ENCODE assay signal across 15 cellular contexts in the genomic region with DNA sequence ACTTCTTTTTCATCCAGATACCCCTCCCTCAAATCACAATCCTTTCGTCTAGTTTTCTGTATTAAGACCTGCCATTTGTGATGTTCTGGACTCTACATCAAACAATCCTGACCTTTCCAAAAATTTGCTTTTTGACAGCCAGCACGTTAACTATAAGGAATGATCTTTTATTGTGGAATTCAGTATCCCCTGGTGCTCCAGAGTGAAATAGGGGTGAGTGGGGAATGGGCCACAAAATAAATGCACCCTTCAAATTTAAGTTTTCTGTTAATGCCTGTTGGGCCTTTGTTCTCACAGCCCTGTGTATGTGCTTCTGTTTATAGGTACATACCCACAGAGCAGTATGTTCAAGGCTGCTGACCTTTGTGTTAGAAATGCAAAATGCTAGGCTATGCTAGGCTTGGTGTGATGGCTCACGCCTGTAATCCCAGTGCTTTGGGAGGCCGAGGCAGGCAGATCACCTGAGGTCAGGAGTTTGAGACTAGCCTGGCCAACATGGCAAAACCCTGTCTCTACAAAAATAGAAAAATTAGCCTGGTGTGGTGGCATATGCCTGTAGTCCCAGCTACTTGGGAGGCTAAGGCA.
"Had no signal": no experiment of that assay in that cellular context is flagged by ENCODE, and none has a peak within 500 bp of the region (broad histone marks: within the 10 kb centered on the region; RNA-seq: fewer than 3 reads in every experiment).

No MANE protein-coding gene starts in this region.

- H3K79me2 ChIP-seq: hepatocyte had no signal

- H3K4me3 Mint-ChIP-seq: activated CD4-positive, alpha-beta memory T cell treated with anti-CD3 and anti-CD28 coated beads for 36 hours; activated naive CD4-positive, alpha-beta T cell treated with anti-CD3 and anti-CD28 coated beads for 36 hours; activated T-helper 1 cell treated with anti-CD3 and anti-CD28 coated beads, Interleukin-12 subunit alpha, Interleukin-12 subunit beta, Interleukin-2, Interleukin-4 antibody, amounts not matched to agents 30 ng/mL and 10 ng/mL and 1 ng/mL, durations not matched to agents 14 hours and 24 hours and 36 hours; T-helper 2 cell treated with Interferon-gamma antibody and Interleukin-4, amounts not matched to agents 5 μg/mL and 100 μg/mL, for 36 hours had no signal

- DNase-seq: activated CD4-positive, alpha-beta memory T cell treated with anti-CD3 and anti-CD28 coated beads for 36 hours; activated CD4-positive, CD25-positive, alpha-beta regulatory T cell treated with anti-CD3 and anti-CD28 coated beads, Interleukin-2, amount 50 U/mL, for 72 hours; activated CD8-positive, alpha-beta memory T cell treated with anti-CD3 and anti-CD28 coated beads, Interleukin-2, amount 50 U/mL, for 4 hours; activated naive CD4-positive, alpha-beta T cell treated with anti-CD3 and anti-CD28 coated beads for 36 hours; brain microvascular endothelial cell; erythroblast; posterior cingulate gyrus; small intestine; tibial artery; uterus had no signal

- H3K4me1 ChIP-seq: right atrium auricular region, tibial artery, uterus had no signal

- H3K36me3 ChIP-seq: uterus had no signal

- H3K4me2 ChIP-seq: hepatocyte had no signal

- H3K27me3 ChIP-seq: brain microvascular endothelial cell, hepatocyte, neutrophil, right atrium auricular region, tibial artery, uterus had no signal

- H2AFZ ChIP-seq: hepatocyte had no signal

- H3K27ac ChIP-seq: brain microvascular endothelial cell, hepatocyte, neutrophil, right atrium auricular region, tibial artery, uterus had no signal

- H3K27ac Mint-ChIP-seq: activated CD4-positive, alpha-beta memory T cell treated with anti-CD3 and anti-CD28 coated beads for 36 hours; activated naive CD4-positive, alpha-beta T cell treated with anti-CD3 and anti-CD28 coated beads for 36 hours; T-helper 2 cell treated with Interferon-gamma antibody and Interleukin-4, amounts not matched to agents 5 μg/mL and 100 μg/mL, for 36 hours had no signal

- H3K27me3 Mint-ChIP-seq: activated CD4-positive, alpha-beta memory T cell treated with anti-CD3 and anti-CD28 coated beads for 36 hours had no signal

- H3K4me3 ChIP-seq: hepatocyte, right atrium auricular region, tibial artery, uterus had no signal

- H3K9me3 ChIP-seq: neutrophil, right atrium auricular region, tibial artery, uterus had no signal

- H3K9me3 Mint-ChIP-seq: activated CD4-positive, alpha-beta memory T cell treated with anti-CD3 and anti-CD28 coated beads for 36 hours; activated naive CD4-positive, alpha-beta T cell treated with anti-CD3 and anti-CD28 coated beads for 36 hours; activated T-helper 1 cell treated with anti-CD3 and anti-CD28 coated beads, Interleukin-12 subunit alpha, Interleukin-12 subunit beta, Interleukin-2, Interleukin-4 antibody, amounts not matched to agents 30 ng/mL and 10 ng/mL and 1 ng/mL, durations not matched to agents 14 hours and 24 hours and 36 hours; T-helper 2 cell treated with Interferon-gamma antibody and Interleukin-4, amounts not matched to agents 5 μg/mL and 100 μg/mL, for 36 hours had no signal
